In genomic region chr10:87248815-87249353, GRCh38 we compare ENCODE assay signal across 9 cellular contexts. TPM values are rescaled to one million over a fixed set of nuclear protein-coding genes. Genes with fewer than 3 reads are reported as not detected.
DNase-seq lines count a peak whose midpoint lies in the region; ATAC-seq and TF ChIP-seq lines count a peak whose summit lies in the region.
"Not testable (repeated sequence)": the region's sequence is repeated elsewhere in the genome, so short reads cannot be mapped to it uniquely, and the experiment has no call there.
"Had no signal": no experiment of that assay in that cellular context is flagged by ENCODE, and none has a peak within 500 bp of the region (broad histone marks: within the 10 kb centered on the region; RNA-seq: fewer than 3 reads in every experiment).

No MANE protein-coding gene starts in this region.

- not testable (repeated sequence) for H3K4me1 ChIP-seq in naive thymus-derived CD4-positive, alpha-beta T cell (ENCODE audit: control insufficient read depth in 2 of 2, insufficient read depth in 2 of 2, low read length in 2 of 2)

- DNase-seq in DMS53 (lab: John Stamatoyannopoulos, UW) (peak; percentile 76), HS-5 (ENCODE audit: low read depth) (peak; percentile 6), NB4 (ENCODE audit: low read depth) (peak; percentile 8), RPMI7951 (ENCODE audit: low read depth) (peak; percentile 15), choroid plexus epithelial cell (ENCODE audit: low read depth) (peak; percentile 13), fibroblast of villous mesenchyme (ENCODE audit: low read depth) (peak; percentile 13)
- not testable (repeated sequence) for DNase-seq in naive thymus-derived CD4-positive, alpha-beta T cell

- intact Hi-C loops in naive thymus-derived CD4-positive, alpha-beta T cell (cut with micrococcal nuclease), result not testable (repeated sequence)

- H3K27ac Mint-ChIP-seq in naive thymus-derived CD4-positive, alpha-beta T cell, result not testable (repeated sequence)

- H3K27me3 ChIP-seq in naive thymus-derived CD4-positive, alpha-beta T cell (ENCODE audit: control insufficient read depth in 2 of 2, insufficient read depth in 2 of 2, low read length in 2 of 2), result not testable (repeated sequence)

- not testable (repeated sequence) for H3K4me1 Mint-ChIP-seq in naive thymus-derived CD4-positive, alpha-beta T cell

- H3K9me3 Mint-ChIP-seq in naive thymus-derived CD4-positive, alpha-beta T cell, result not testable (repeated sequence)

- H3K4me3 Mint-ChIP-seq in naive thymus-derived CD4-positive, alpha-beta T cell, result not testable (repeated sequence)

- not testable (repeated sequence) for H3K27ac ChIP-seq in naive thymus-derived CD4-positive, alpha-beta T cell (ENCODE audit: low read depth, low read length)

- POLR2A ChIA-PET in naive thymus-derived CD4-positive, alpha-beta T cell (lab: Charles Lee), result not testable (repeated sequence)

- ATAC-seq in naive thymus-derived CD4-positive, alpha-beta T cell, result peak; percentile 31

- CTCF ChIA-PET in naive thymus-derived CD4-positive, alpha-beta T cell (lab: Charles Lee), result not testable (repeated sequence)

- TF ChIP-seq POLR2A in NB4 (IDR thresholded peaks at IDR 0.05; ENCODE audit: extremely low read depth, insufficient read length), result not testable (repeated sequence)

- not testable (repeated sequence) for H3K27me3 Mint-ChIP-seq in naive thymus-derived CD4-positive, alpha-beta T cell

- not testable (repeated sequence) for H3K36me3 Mint-ChIP-seq in naive thymus-derived CD4-positive, alpha-beta T cell

- not testable (repeated sequence) for H3K9me3 ChIP-seq in naive thymus-derived CD4-positive, alpha-beta T cell (ENCODE audit: control insufficient read depth in 2 of 3, low read length in 3 of 3)

- not testable (repeated sequence) for H3K36me3 ChIP-seq in naive thymus-derived CD4-positive, alpha-beta T cell (ENCODE audit: control insufficient read depth in 2 of 3, insufficient read depth in 3 of 3, low read length in 3 of 3)

- not testable (repeated sequence) for TF ChIP-seq CTCF in NB4 (IDR thresholded peaks at IDR 0.05; ENCODE audit: low read depth, low read length); choroid plexus epithelial cell (conservative IDR thresholded peaks at IDR 0.05; ENCODE audit: low read depth, low read length); fibroblast of villous mesenchyme (IDR thresholded peaks at IDR 0.05; ENCODE audit: insufficient read depth, low read depth, low read length)

- H3K4me3 ChIP-seq in NB4 (ENCODE audit: low read depth, low read length); choroid plexus epithelial cell (ENCODE audit: low read depth, low read length); fibroblast of villous mesenchyme (ENCODE audit: low read depth, low read length); naive thymus-derived CD4-positive, alpha-beta T cell (ENCODE audit: low read length): not testable (repeated sequence)

RNA-seq across cellular contexts. Expression of gene NUTM2A, which starts 23.6 kb away (rescaled TPM):
- total RNA-seq in RPMI7951 (2014; rRNA removed; shearing (Covaris generic)), result not detected in 2 replicates
- total RNA-seq in fibroblast of villous mesenchyme, result under 0.01 and 0.43 TPM in 2 replicates
- total RNA-seq in naive thymus-derived CD4-positive, alpha-beta T cell, result 1 to 10 TPM in 4 of 5 experiments, not detected in 1; 1.3 to 1.9 (median 1.6) TPM
- under 1 TPM in 1 of 2 donors, not detected in 1; 0.13 TPM for polyA plus RNA-seq in naive thymus-derived CD4-positive, alpha-beta T cell
- total RNA-seq: G401 had no signal
- polyA plus RNA-seq: CD4-positive, alpha-beta memory T cell had no signal
